In genomic region chrX:119468186-119468929, GRCh38 we compare ENCODE assay signal across 8 cellular contexts. TPM values are rescaled to one million over a fixed set of nuclear protein-coding genes. Genes with fewer than 3 reads are reported as not detected.
DNase-seq lines count a peak whose midpoint lies in the region; TF ChIP-seq lines count a peak whose summit lies in the region.

SLC25A5 (plus strand) TSS chrX:119468444; CDS start chrX:119468516, 72 bp downstream.

- peaks cover 25% of the 10 kb centered on the region for H3K36me3 ChIP-seq in NT2/D1 (ENCODE audit: insufficient read depth, insufficient read length, low read length)

- H3K4me1 ChIP-seq in NT2/D1 (ENCODE audit: insufficient read depth, insufficient read length): peaks cover 4% of the 10 kb centered on the region

- H3K27me3 ChIP-seq in NT2/D1 (ENCODE audit: insufficient read depth, insufficient read length): no peaks in the 10 kb centered on the region

- peak within 1 kb of the TSS; percentile 97 for H3K9ac ChIP-seq in NT2/D1 (ENCODE audit: insufficient read length, low read depth)

- DNase-seq in COLO829 (ENCODE audit: low spot score) (peak; percentile 52), GM20000 (ENCODE audit: low spot score) (peak; percentile 88), HT-29 (ENCODE audit: low spot score) (peak; percentile 88), NT2/D1 (ENCODE audit: low read depth, low spot score) (peak; percentile 75), middle frontal gyrus (ENCODE audit: extremely low spot score, low spot score) (peak; percentile 71)
- DNase-seq in activated CD8-positive, alpha-beta memory T cell treated with anti-CD3 and anti-CD28 coated beads, Interleukin-2, amount 50 U/mL, for 4 hours: peak; percentile 78
- DNase-seq in stimulated activated CD8-positive, alpha-beta memory T cell treated with anti-CD3 and anti-CD28 coated beads, Interleukin-2, amount 100 ng/mL, for 48 hours (ENCODE audit: low read depth in 2 of 2): peak; percentile 68 to 71

- H3K4me3 ChIP-seq in NT2/D1 (ENCODE audit: insufficient read length, low read depth): peak within 1 kb of the TSS; percentile 89

- no peak for TF ChIP-seq CTCF in GM20000 (IDR thresholded peaks at IDR 0.05; ENCODE audit: extremely low read depth, missing control alignments)

- in situ Hi-C loops in endometrial microvascular endothelial cells (cut with HindIII; ENCODE audit: inconsistent ontology term, low pct_unique_long_range_greater_than_20kb, low sequenced_read_pairs): no loop called here

- H3K9me3 ChIP-seq in NT2/D1 (ENCODE audit: insufficient read depth, low read length): no peaks in the 10 kb centered on the region

RNA-seq across cellular contexts. Expression of gene SLC25A5, which starts in this region (rescaled TPM):
- total RNA-seq in HT-29 (2014; rRNA removed; shearing (Covaris generic)): 437 and 452 TPM in 2 replicates
- 533 TPM for total RNA-seq in endometrial microvascular endothelial cells (ENCODE audit: inconsistent ontology term)

Comparison
In these comparisons a context has a peak if more than half of its experiments do, and no peak if none do; other contexts are left out.
1. Peak in every context shown above with its lines: DNase-seq and H3K4me3 ChIP-seq.